ENCODE assay signal across 1 cellular context in genomic region chr12:11227373-11227772, GRCh38.
TF ChIP-seq lines count a peak whose summit lies in the region.

No MANE protein-coding gene starts in this region.

TF ChIP-seq in HepG2, 621 proteins besides CTCF, POLR2A, EP300 and RAD21:
- TF ChIP-seq ZNF75D (CRISPR knock-in tag; IDR thresholded peaks at IDR 0.05; ENCODE audit: borderline replicate concordance) (no peak), KLF13 (CRISPR knock-in tag; IDR thresholded peaks at IDR 0.05) (no peak), ZNF101 (CRISPR knock-in tag; IDR thresholded peaks at IDR 0.05; ENCODE audit: borderline replicate concordance, low read depth) (no peak), PPARG (CRISPR knock-in tag; conservative IDR thresholded peaks at IDR 0.05) (no peak), KLF9 (CRISPR knock-in tag; IDR thresholded peaks at IDR 0.05; ENCODE audit: low read depth) (no peak), MEIS1 (CRISPR knock-in tag; IDR thresholded peaks at IDR 0.05; ENCODE audit: borderline replicate concordance) (no peak), ZNF12 (CRISPR knock-in tag; IDR thresholded peaks at IDR 0.05) (no peak), HNF4G (IDR thresholded peaks at IDR 0.05; ENCODE audit: borderline replicate concordance, low read depth, low read length) (no peak), HNF4G (CRISPR knock-in tag; IDR thresholded peaks at IDR 0.05; ENCODE audit: borderline replicate concordance, low read depth) (no peak), ZC3H4 (CRISPR knock-in tag; IDR thresholded peaks at IDR 0.05; ENCODE audit: borderline replicate concordance) (no peak), FOXP1 (IDR thresholded peaks at IDR 0.05) (no peak), FOXP1 (CRISPR knock-in tag; IDR thresholded peaks at IDR 0.05) (no peak), ZC3H13 (CRISPR knock-in tag; IDR thresholded peaks at IDR 0.05) (no peak)
- TF ChIP-seq, protein P1, sequence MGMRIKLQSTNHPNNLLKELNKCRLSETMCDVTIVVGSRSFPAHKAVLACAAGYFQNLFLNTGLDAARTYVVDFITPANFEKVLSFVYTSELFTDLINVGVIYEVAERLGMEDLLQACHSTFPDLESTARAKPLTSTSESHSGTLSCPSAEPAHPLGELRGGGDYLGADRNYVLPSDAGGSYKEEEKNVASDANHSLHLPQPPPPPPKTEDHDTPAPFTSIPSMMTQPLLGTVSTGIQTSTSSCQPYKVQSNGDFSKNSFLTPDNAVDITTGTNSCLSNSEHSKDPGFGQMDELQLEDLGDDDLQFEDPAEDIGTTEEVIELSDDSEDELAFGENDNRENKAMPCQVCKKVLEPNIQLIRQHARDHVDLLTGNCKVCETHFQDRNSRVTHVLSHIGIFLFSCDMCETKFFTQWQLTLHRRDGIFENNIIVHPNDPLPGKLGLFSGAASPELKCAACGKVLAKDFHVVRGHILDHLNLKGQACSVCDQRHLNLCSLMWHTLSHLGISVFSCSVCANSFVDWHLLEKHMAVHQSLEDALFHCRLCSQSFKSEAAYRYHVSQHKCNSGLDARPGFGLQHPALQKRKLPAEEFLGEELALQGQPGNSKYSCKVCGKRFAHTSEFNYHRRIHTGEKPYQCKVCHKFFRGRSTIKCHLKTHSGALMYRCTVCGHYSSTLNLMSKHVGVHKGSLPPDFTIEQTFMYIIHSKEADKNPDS (CRISPR knock-in tag; IDR thresholded peaks at IDR 0.05) = no peak
- TF ChIP-seq, protein P2, sequence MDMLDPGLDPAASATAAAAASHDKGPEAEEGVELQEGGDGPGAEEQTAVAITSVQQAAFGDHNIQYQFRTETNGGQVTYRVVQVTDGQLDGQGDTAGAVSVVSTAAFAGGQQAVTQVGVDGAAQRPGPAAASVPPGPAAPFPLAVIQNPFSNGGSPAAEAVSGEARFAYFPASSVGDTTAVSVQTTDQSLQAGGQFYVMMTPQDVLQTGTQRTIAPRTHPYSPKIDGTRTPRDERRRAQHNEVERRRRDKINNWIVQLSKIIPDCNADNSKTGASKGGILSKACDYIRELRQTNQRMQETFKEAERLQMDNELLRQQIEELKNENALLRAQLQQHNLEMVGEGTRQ (IDR thresholded peaks at IDR 0.05; ENCODE audit: low read depth, low read length) = no peak
- TF ChIP-seq, protein P2 (CRISPR knock-in tag; IDR thresholded peaks at IDR 0.05; ENCODE audit: borderline replicate concordance) = no peak
TF ChIP-seq in HepG2: peak in this region for 0.
